ENCODE assay signal across 23 cellular contexts in genomic region chr2:18426174-18426573, GRCh38.
"Had no signal": no experiment of that assay in that cellular context is flagged by ENCODE, and none has a peak within 500 bp of the region (broad histone marks: within the 10 kb centered on the region; RNA-seq: fewer than 3 reads in every experiment).

No MANE protein-coding gene starts in this region.

- H3K9me3 ChIP-seq: MG63, SK-N-SH had no signal

- H3K36me3 ChIP-seq: MG63 had no signal

- ATAC-seq: Panc1, PC-3 had no signal

- H3K27ac ChIP-seq: RWPE1 had no signal

- H3K4me3 ChIP-seq: MG63 had no signal

- H3K27me3 ChIP-seq: MG63 had no signal

- DNase-seq: IMR-90, Karpas-422, KG1, MG63, NCI-H1092, NCI-H1105 treated with DMSO at 0.1 percent for 48 hours, NCI-H1417 treated with DMSO at 0.1 percent for 48 hours, NCI-H146, NCI-H1694 treated with DMSO at 0.1 percent for 48 hours, NCI-H1930, NCI-H2081, NCI-H2107, NCI-H2227 treated with DMSO at 0.1 percent for 48 hours, NCI-H446, NCI-H510A, NCI-H524 treated with DMSO at 0.1 percent for 48 hours, NCI-H69, NCI-H774, PC-3, SHP77, SK-N-SH had no signal
